In the genomic region with DNA sequence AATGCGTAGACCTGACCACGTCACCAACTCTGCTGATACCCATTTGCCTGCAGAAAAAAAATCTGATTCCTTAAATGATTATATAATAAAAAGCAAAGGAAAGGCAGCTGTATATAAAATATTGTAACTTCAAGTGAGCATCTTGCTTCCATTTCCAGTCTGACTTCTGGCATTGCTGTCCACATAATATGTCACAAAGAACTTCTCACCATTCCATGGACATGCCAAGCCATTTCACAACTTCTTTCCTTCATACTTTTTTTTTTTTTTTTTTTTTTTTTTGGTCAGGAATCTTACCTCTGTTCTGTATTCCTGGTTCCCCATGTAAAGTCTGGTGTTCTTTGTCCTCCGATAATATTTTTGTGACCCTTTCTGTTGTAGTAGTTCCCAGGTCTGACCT, we compare ENCODE assay signal across 19 cellular contexts.
DNase-seq lines count a peak whose midpoint lies in the region; TF ChIP-seq lines count a peak whose summit lies in the region.
"Had no signal": no experiment of that assay in that cellular context is flagged by ENCODE, and none has a peak within 500 bp of the region (broad histone marks: within the 10 kb centered on the region; RNA-seq: fewer than 3 reads in every experiment).

No MANE protein-coding gene starts in this region.

- H2AFZ ChIP-seq in Karpas-422 (ENCODE audit: low read length), result no peak overlapping the region

- H3K36me3 ChIP-seq in Karpas-422 (ENCODE audit: insufficient read depth, low read length), result 0 out of 2 replicates have a peak, but pooled peaks cover 3% of the 10 kb centered on the region
- H3K36me3 ChIP-seq: BE2C, HAP-1 had no signal

- DNase-seq in GM03348 (ENCODE audit: low spot score) (peak; percentile 23), Karpas-422 (no peak), fibroblast of the aortic adventitia (ENCODE audit: low read depth) (peak; percentile 24), NK-92 (lab: John Stamatoyannopoulos, UW; ENCODE audit: unreplicated experiment) (no peak), MCF 10A (ENCODE audit: unreplicated experiment) (no peak), MV-4-11 (lab: John Stamatoyannopoulos, UW) (no peak), posterior cingulate gyrus (no peak)
- DNase-seq: AML-193; BE2C; CD4-positive, alpha-beta T cell; CD8-positive, alpha-beta memory T cell; DMS 273 treated with DMSO at 0.1 percent for 48 hours; DMS79; EL; GDM1; GOT3 had no signal

- POLR2A ChIA-PET in MCF 10A (lab: Yijun Ruan, JAX), result no interaction called here

- no peak overlapping the region for H3K4me3 Mint-ChIP-seq in MCF 10A (ENCODE audit: unreplicated experiment)
- H3K4me3 Mint-ChIP-seq: CD14-positive monocyte; CD4-positive, alpha-beta T cell; CD8-positive, alpha-beta memory T cell had no signal

- H3K4me3 ChIP-seq in Karpas-422 (ENCODE audit: low read length), result no peak overlapping the region
- no peak overlapping the region for H3K4me3 ChIP-seq in fibroblast of the aortic adventitia (ENCODE audit: low read depth, low read length)
- H3K4me3 ChIP-seq: BLaER1 treated with 17β-estradiol and CSF1 and Interleukin-3, amounts not matched to agents 10 nM and 100 nM; HAP-1 had no signal

- no peak overlapping the region for H3K9ac ChIP-seq in Karpas-422 (ENCODE audit: low read length)
- H3K9ac ChIP-seq: BLaER1 treated with 17β-estradiol and CSF1 and Interleukin-3, amounts not matched to agents 10 nM and 100 nM had no signal

- TF ChIP-seq CTCF in fibroblast of the aortic adventitia (IDR thresholded peaks at IDR 0.05; ENCODE audit: insufficient read depth, low read length) (no peak), MCF 10A (IDR thresholded peaks at IDR 0.05; ENCODE audit: unreplicated experiment) (no peak)

- H3K27me3 ChIP-seq in Karpas-422 (ENCODE audit: low read length), result no peaks in the 10 kb centered on the region
- H3K27me3 ChIP-seq: BE2C; BLaER1 treated with 17β-estradiol and CSF1 and Interleukin-3, amounts not matched to agents 10 nM and 100 nM had no signal

- no peak overlapping the region for H3K27ac Mint-ChIP-seq in MCF 10A (ENCODE audit: low read depth, unreplicated experiment)
- H3K27ac Mint-ChIP-seq: CD14-positive monocyte; CD4-positive, alpha-beta T cell; CD8-positive, alpha-beta memory T cell had no signal

- intact Hi-C loops in MCF 10A (cut with micrococcal nuclease), result no loop called here
- intact Hi-C loops in posterior cingulate gyrus (cut with DNase I), result no loop called here

- no peaks in the 10 kb centered on the region for H3K27me3 Mint-ChIP-seq in MCF 10A (ENCODE audit: insufficient read depth, unreplicated experiment)
- H3K27me3 Mint-ChIP-seq: CD4-positive, alpha-beta T cell; CD8-positive, alpha-beta memory T cell had no signal

- H3K4me2 ChIP-seq in Karpas-422 (ENCODE audit: low read depth, low read length, poor library complexity, severe bottlenecking), result no peak overlapping the region

- no TSS peak for BruUV-seq in MCF 10A (replicated peaks; lab: Mats Ljungman, UMichigan)

- H3K4me1 Mint-ChIP-seq in MCF 10A (ENCODE audit: insufficient read depth, unreplicated experiment), result peaks cover 17% of the 10 kb centered on the region

- CTCF ChIA-PET in MCF 10A (lab: Yijun Ruan, JAX), result interaction anchor here (0.7 kb wide), 1 partner anchor 47 kb away, joined by 4 read pairs; no protein-coding TSS in a partner anchor

- no peaks in the 10 kb centered on the region for H4K20me1 ChIP-seq in Karpas-422 (ENCODE audit: insufficient read depth, low read depth, low read length)

- H3K9me3 ChIP-seq in Karpas-422 (ENCODE audit: low read length), result no peaks in the 10 kb centered on the region
- H3K9me3 ChIP-seq: BE2C; BLaER1 treated with 17β-estradiol and CSF1 and Interleukin-3, amounts not matched to agents 10 nM and 100 nM; HAP-1 had no signal

- H3K9me3 Mint-ChIP-seq in MCF 10A (ENCODE audit: unreplicated experiment), result no peaks in the 10 kb centered on the region
- H3K9me3 Mint-ChIP-seq: CD14-positive monocyte; CD4-positive, alpha-beta T cell; CD8-positive, alpha-beta memory T cell had no signal

- H3K4me1 ChIP-seq in Karpas-422 (ENCODE audit: low read length), result peaks cover 68% of the 10 kb centered on the region

- peaks cover 96% of the 10 kb centered on the region for H3K79me2 ChIP-seq in Karpas-422 (ENCODE audit: low read length)

- peak overlapping the region; percentile 66; the same call in 1 of the 2 replicates for H3K27ac ChIP-seq in Karpas-422 (ENCODE audit: low read length)
- H3K27ac ChIP-seq: BLaER1 treated with 17β-estradiol and CSF1 and Interleukin-3, amounts not matched to agents 10 nM and 100 nM had no signal

- no peaks in the 10 kb centered on the region for H3K9me2 ChIP-seq in Karpas-422 (replicated peaks; ENCODE audit: insufficient read depth, low read length)

- peaks cover 11% of the 10 kb centered on the region for H3K36me3 Mint-ChIP-seq in MCF 10A (ENCODE audit: insufficient read depth, unreplicated experiment)

Comparison
In these comparisons a context has a peak if more than half of its experiments do, and no peak if none do; other contexts are left out.
1. DNase-seq: peak in GM03348 (single experiment) and fibroblast of the aortic adventitia (single experiment); none in Karpas-422 (single experiment), NK-92 (single experiment), MCF 10A (single experiment), MV-4-11 (single experiment) and posterior cingulate gyrus (0 of 10).